ENCODE assay signal across 15 cellular contexts in the genomic region with DNA sequence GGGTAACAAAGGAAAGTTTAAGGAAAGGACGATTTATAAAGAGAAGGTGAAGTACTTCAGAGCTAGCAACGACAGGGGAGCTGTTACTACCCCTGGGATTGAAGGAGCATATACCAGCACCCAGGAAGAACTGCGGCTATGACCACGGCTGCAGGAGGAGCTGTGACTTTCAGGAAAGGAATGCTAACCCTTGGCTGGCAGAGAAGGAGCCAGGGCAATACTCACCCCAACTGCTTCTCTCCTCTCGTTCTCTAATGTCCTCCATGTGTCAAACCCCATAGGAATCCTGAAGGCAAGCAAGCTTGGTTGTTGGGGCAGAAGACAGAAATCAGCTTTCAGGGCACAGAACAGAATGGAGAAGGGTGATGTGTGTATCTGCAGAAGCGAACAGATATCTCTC.
DNase-seq lines count a peak whose midpoint lies in the region; ATAC-seq, FAIRE-seq and TF ChIP-seq lines count a peak whose summit lies in the region.
"Had no signal": no experiment of that assay in that cellular context is flagged by ENCODE, and none has a peak within 500 bp of the region (broad histone marks: within the 10 kb centered on the region; RNA-seq: fewer than 3 reads in every experiment).

No MANE protein-coding gene starts in this region.

- no peaks in the 10 kb centered on the region for H3K27me3 ChIP-seq in PC-3 (ENCODE audit: low read length)
- peaks cover 36 to 55% of the 10 kb centered on the region in 2 experiments for H3K27me3 ChIP-seq in mesenchymal stem cell (ENCODE audit: control insufficient read depth in 1 of 2, insufficient read depth in 1 of 2, low read length in 2 of 2)
- peaks cover 0 to 15% of the 10 kb centered on the region in 2 donors for H3K27me3 ChIP-seq in tibial artery
- H3K27me3 ChIP-seq in thyroid gland, result no peaks in the 10 kb centered on the region
- H3K27me3 ChIP-seq in pancreas, result no peaks in the 10 kb centered on the region

- POLR2A ChIA-PET in PC-3 (lab: Charles Lee; ENCODE audit: unreplicated experiment), result interaction anchor here (0.6 kb wide), 2 partner anchors 119 to 450 kb away, joined by 3 to 5 read pairs; no protein-coding TSS in a partner anchor

- H3F3A ChIP-seq in PC-3 (ENCODE audit: low read length, unreplicated experiment), result no peaks in the 10 kb centered on the region

- H3K23ac ChIP-seq in mesenchymal stem cell (ENCODE audit: low read length in 2 of 2), result no peak overlapping the region

- no peak overlapping the region for H2AK5ac ChIP-seq in mesenchymal stem cell (ENCODE audit: low read length, severe bottlenecking)

- H3K9ac ChIP-seq in PC-3 (ENCODE audit: low read length), result 0 out of 2 replicates have a peak overlapping the region, but pooled peaks have one; percentile 13
- H3K9ac ChIP-seq in mesenchymal stem cell (ENCODE audit: low read length), result no peak overlapping the region

- peak overlapping the region; percentile 22; the same call in 1 of the 2 replicates for H3K4me3 ChIP-seq in PC-3 (ENCODE audit: low read length)
- H3K4me3 ChIP-seq in mesenchymal stem cell (ENCODE audit: insufficient read depth in 1 of 2, low read depth in 1 of 2, low read length in 2 of 2), result no peak overlapping the region
- H3K4me3 ChIP-seq in tibial artery, result no peak overlapping the region
- no peak overlapping the region for H3K4me3 ChIP-seq in thyroid gland (replicated peaks in 1 of 3)
- H3K4me3 ChIP-seq in pancreas, result no peak overlapping the region
- H3K4me3 ChIP-seq: HAP-1 had no signal

- H3K4me1 ChIP-seq in PC-3 (ENCODE audit: insufficient read depth, low read length) (peaks cover 34% of the 10 kb centered on the region), mesenchymal stem cell (ENCODE audit: control insufficient read depth, insufficient read depth, low read depth, low read length) (peaks cover 4% of the 10 kb centered on the region), tibial artery (no peaks in the 10 kb centered on the region), thyroid gland (no peaks in the 10 kb centered on the region), pancreas (no peaks in the 10 kb centered on the region)
- H3K4me1 ChIP-seq: HAP-1 had no signal

- H3K36me3 ChIP-seq in PC-3 (ENCODE audit: low read depth, low read length) (no peaks in the 10 kb centered on the region), mesenchymal stem cell (ENCODE audit: control insufficient read depth in 1 of 2, insufficient read depth in 2 of 2, low read depth in 1 of 2, low read length in 2 of 2) (no peaks in the 10 kb centered on the region), tibial artery (no peaks in the 10 kb centered on the region), thyroid gland (no peaks in the 10 kb centered on the region), pancreas (no peaks in the 10 kb centered on the region)
- H3K36me3 ChIP-seq: HAP-1 had no signal

- no peaks in the 10 kb centered on the region for H3K36me3 Mint-ChIP-seq in glutamatergic neuron (ENCODE audit: unreplicated experiment)
- H3K36me3 Mint-ChIP-seq: stimulated activated memory B cell treated with anti-CD40 and anti-IgM and Interleukin-4, amounts not matched to agents 10 μg/mL and 1 μg/mL and 100 μg/mL, for 72 hours had no signal

- H3K4me3 Mint-ChIP-seq in glutamatergic neuron (ENCODE audit: unreplicated experiment), result no peak overlapping the region
- H3K4me3 Mint-ChIP-seq: activated CD8-positive, alpha-beta T cell treated with anti-CD3 and anti-CD28 coated beads, Interleukin-2, amount 10 ng/mL, durations not matched to agents 7 days and 5 days; activated naive CD4-positive, alpha-beta T cell treated with anti-CD3 and anti-CD28 coated beads for 36 hours; stimulated activated memory B cell treated with anti-CD40 and anti-IgM and Interleukin-4, amounts not matched to agents 10 μg/mL and 1 μg/mL and 100 μg/mL, for 72 hours; T-helper 17 cell had no signal

- H4K8ac ChIP-seq in mesenchymal stem cell (ENCODE audit: low read length), result no peak overlapping the region

- 64% methylated on average over 5 of the region's 6 CpGs for WGBS in mesenchymal stem cell
- WGBS in thyroid gland, 2 donors, result 76 to 79% methylated on average over 6 of the region's 6 CpGs
- WGBS in pancreas, 2 donors, result 64 to 74% methylated on average over 6 of the region's 6 CpGs

- H3K9me3 ChIP-seq in PC-3 (ENCODE audit: low read length), result no peaks in the 10 kb centered on the region
- H3K9me3 ChIP-seq in mesenchymal stem cell (ENCODE audit: control insufficient read depth, low read length), result no peaks in the 10 kb centered on the region
- no peaks in the 10 kb centered on the region for H3K9me3 ChIP-seq in tibial artery
- H3K9me3 ChIP-seq in thyroid gland, result no peaks in the 10 kb centered on the region
- no peaks in the 10 kb centered on the region for H3K9me3 ChIP-seq in pancreas
- H3K9me3 ChIP-seq: HAP-1 had no signal

- no peak overlapping the region for H4K91ac ChIP-seq in mesenchymal stem cell (ENCODE audit: low read length)

- BruUV-seq in PC-3 (replicated peaks; lab: Mats Ljungman, UMichigan), result no TSS peak

- H3K14ac ChIP-seq in mesenchymal stem cell (ENCODE audit: low read length in 2 of 2), result no peak overlapping the region

- H3K27ac Mint-ChIP-seq in glutamatergic neuron (ENCODE audit: unreplicated experiment), result no peak overlapping the region
- H3K27ac Mint-ChIP-seq: activated CD8-positive, alpha-beta T cell treated with anti-CD3 and anti-CD28 coated beads, Interleukin-2, amount 10 ng/mL, durations not matched to agents 7 days and 5 days; activated naive CD4-positive, alpha-beta T cell treated with anti-CD3 and anti-CD28 coated beads for 36 hours; stimulated activated memory B cell treated with anti-CD40 and anti-IgM and Interleukin-4, amounts not matched to agents 10 μg/mL and 1 μg/mL and 100 μg/mL, for 72 hours; T-helper 17 cell had no signal

- H3K79me1 ChIP-seq in mesenchymal stem cell (replicated peaks; ENCODE audit: low read length, poor library complexity, severe bottlenecking), result no peaks in the 10 kb centered on the region

- no peak overlapping the region for H3K4ac ChIP-seq in mesenchymal stem cell (ENCODE audit: low read depth in 1 of 2, low read length in 2 of 2)

- DNase-seq in EH (ENCODE audit: low read depth), result peak; percentile 78
- DNase-seq in PC-3, result peak; percentile 87
- peak; percentile 6 for DNase-seq in mesenchymal stem cell
- no peak for DNase-seq in tibial artery
- DNase-seq in thyroid gland, result no peak
- no peak for DNase-seq in glutamatergic neuron
- DNase-seq in pancreas, result no peak
- DNase-seq: activated CD8-positive, alpha-beta T cell treated with anti-CD3 and anti-CD28 coated beads, Interleukin-2, amount 10 ng/mL, durations not matched to agents 7 days and 5 days; activated naive CD4-positive, alpha-beta T cell treated with anti-CD3 and anti-CD28 coated beads for 36 hours; NCI-H187; T-helper 17 cell had no signal

- intact Hi-C loops in PC-3 (cut with micrococcal nuclease) (no loop called here), tibial artery (cut with DNase I; ENCODE audit: low total_unique reads) (no loop called here), thyroid gland (cut with DNase I) (no loop called here), pancreas (cut with DNase I) (no loop called here)

- H3K4me1 Mint-ChIP-seq in glutamatergic neuron (ENCODE audit: low read depth, unreplicated experiment), result no peaks in the 10 kb centered on the region
- H3K4me1 Mint-ChIP-seq: stimulated activated memory B cell treated with anti-CD40 and anti-IgM and Interleukin-4, amounts not matched to agents 10 μg/mL and 1 μg/mL and 100 μg/mL, for 72 hours; T-helper 17 cell had no signal

- no peak for TF ChIP-seq POLR2A in thyroid gland (IDR thresholded peaks at IDR 0.05)

- peaks cover 3% of the 10 kb centered on the region for H3K27me3 Mint-ChIP-seq in glutamatergic neuron (ENCODE audit: unreplicated experiment)

- TF ChIP-seq CTCF in PC-3 (conservative IDR thresholded peaks at IDR 0.05; ENCODE audit: low read depth, low read length), result no peak
- no peak for TF ChIP-seq CTCF in tibial artery (IDR thresholded peaks at IDR 0.05)
- no peak for TF ChIP-seq CTCF in thyroid gland (IDR thresholded peaks at IDR 0.05)
- no peak for TF ChIP-seq CTCF in glutamatergic neuron (IDR thresholded peaks at IDR 0.05; ENCODE audit: partially characterized antibody, unreplicated experiment)
- no peak for TF ChIP-seq CTCF in pancreas (IDR thresholded peaks at IDR 0.05)

- H2AFZ ChIP-seq in PC-3 (ENCODE audit: low read length) (peak overlapping the region; percentile 51), mesenchymal stem cell (ENCODE audit: low read depth, low read length) (no peak overlapping the region)

- CTCF ChIA-PET in PC-3 (lab: Charles Lee), result interaction anchor here (0.5 to 1.1 kb wide), 2 partner anchors 22 to 24 kb away, joined by 3 read pairs; no protein-coding TSS in a partner anchor

- no peaks in the 10 kb centered on the region for H4K20me1 ChIP-seq in PC-3 (ENCODE audit: low read length)

- H3K9me2 ChIP-seq in PC-3 (replicated peaks; ENCODE audit: low read length), result peaks cover 4% of the 10 kb centered on the region; the same call in 1 of the 2 replicates

- peak; percentile 98 for ATAC-seq in PC-3
- ATAC-seq in pancreas, result no peak
- ATAC-seq: activated CD8-positive, alpha-beta T cell treated with anti-CD3 and anti-CD28 coated beads, Interleukin-2, amount 10 ng/mL, durations not matched to agents 7 days and 5 days; stimulated activated memory B cell treated with anti-CD40 and anti-IgM and Interleukin-4, amounts not matched to agents 10 μg/mL and 1 μg/mL and 100 μg/mL, for 72 hours; T-helper 17 cell had no signal

- H2BK120ac ChIP-seq in mesenchymal stem cell (ENCODE audit: low read depth, low read length), result no peak overlapping the region

- no peaks in the 10 kb centered on the region for H3K79me2 ChIP-seq in PC-3 (ENCODE audit: low read length)

- H2BK12ac ChIP-seq in mesenchymal stem cell (ENCODE audit: low read length in 2 of 2), result no peak overlapping the region

- H2BK15ac ChIP-seq in mesenchymal stem cell (ENCODE audit: low read depth, poor library complexity, severe bottlenecking), result no peak overlapping the region

- H3K4me2 ChIP-seq in PC-3 (ENCODE audit: low read length) (peak overlapping the region; percentile 59), mesenchymal stem cell (ENCODE audit: low read length, poor library complexity, severe bottlenecking) (no peak overlapping the region)

- H3K9me3 Mint-ChIP-seq in glutamatergic neuron (ENCODE audit: unreplicated experiment), result peaks cover 5% of the 10 kb centered on the region
- H3K9me3 Mint-ChIP-seq: activated naive CD4-positive, alpha-beta T cell treated with anti-CD3 and anti-CD28 coated beads for 36 hours; stimulated activated memory B cell treated with anti-CD40 and anti-IgM and Interleukin-4, amounts not matched to agents 10 μg/mL and 1 μg/mL and 100 μg/mL, for 72 hours had no signal

- H3K18ac ChIP-seq in mesenchymal stem cell (ENCODE audit: low read depth in 1 of 2, low read length in 2 of 2), result no peak overlapping the region

- no peak for FAIRE-seq in pancreas (lab: Jason Lieb, UNC)
- FAIRE-seq: colon had no signal

- H2BK5ac ChIP-seq in mesenchymal stem cell (ENCODE audit: low read depth, low read length, poor library complexity, severe bottlenecking), result no peak overlapping the region

- peak overlapping the region; percentile 70 for H3K27ac ChIP-seq in PC-3 (ENCODE audit: low read length)
- H3K27ac ChIP-seq in cingulate gyrus (ENCODE audit: low read depth, low read length), result peak overlapping the region; percentile 48
- no peak overlapping the region for H3K27ac ChIP-seq in mesenchymal stem cell (ENCODE audit: low read length, poor library complexity, severe bottlenecking)
- H3K27ac ChIP-seq in tibial artery, result no peak overlapping the region
- no peak overlapping the region for H3K27ac ChIP-seq in thyroid gland
- no peak overlapping the region for H3K27ac ChIP-seq in pancreas

Comparison
In these comparisons a context has a peak if more than half of its experiments do, and no peak if none do; other contexts are left out.
1. DNase-seq: peak in EH (single experiment), PC-3 (single experiment) and mesenchymal stem cell (single experiment); none in tibial artery (0 of 2), thyroid gland (0 of 2), glutamatergic neuron (single experiment) and pancreas (0 of 6).
2. H3K27ac ChIP-seq: peak in PC-3 (single experiment) and cingulate gyrus (single experiment); none in mesenchymal stem cell (single experiment), tibial artery (0 of 2), thyroid gland (0 of 3) and pancreas (0 of 4).